Comparison of ENCODE assay signal across 9 cellular contexts in the genomic region with DNA sequence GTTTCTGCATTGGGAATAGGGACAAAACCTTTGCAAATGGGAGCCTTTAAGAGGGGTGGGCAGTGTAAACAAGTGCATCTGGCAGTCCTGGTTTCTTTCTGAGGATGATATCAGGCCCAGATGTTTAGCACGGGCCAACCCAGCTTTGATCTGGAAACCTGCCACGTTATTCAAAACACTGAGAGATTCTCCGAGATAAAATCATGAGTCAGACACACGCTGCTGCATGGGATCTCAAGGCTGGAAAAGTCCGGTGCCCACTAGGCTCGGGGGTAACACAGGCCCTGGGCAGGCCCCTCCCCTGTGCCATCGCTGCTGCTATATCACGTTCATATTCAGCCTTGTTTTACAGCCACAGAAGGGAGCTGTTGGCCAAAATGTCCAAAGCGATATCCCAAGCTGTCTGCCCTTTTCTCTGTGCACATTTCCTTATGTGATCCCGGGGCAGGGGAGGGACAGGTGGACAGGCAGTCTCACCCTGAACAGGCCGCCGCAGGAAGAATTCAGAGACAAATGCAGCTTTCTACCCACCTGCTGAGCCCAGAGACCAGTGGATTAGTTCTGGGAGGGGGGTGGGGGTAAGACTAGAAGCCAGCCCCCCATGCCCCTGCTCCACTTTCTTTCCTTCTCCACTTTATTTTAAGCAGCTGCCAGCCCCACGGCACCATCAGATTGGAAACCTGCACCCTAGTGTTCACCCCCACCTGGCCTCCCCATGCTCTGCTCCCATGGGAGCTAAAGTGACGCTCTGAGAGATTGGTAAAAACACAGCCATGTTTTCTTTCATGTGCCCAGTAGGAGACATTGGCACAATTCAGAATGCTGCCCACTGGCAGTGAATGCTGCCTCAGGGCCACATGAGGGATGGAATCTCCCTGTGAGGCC.
A peak's percentile ranks its signal among the peaks of the same experiment; 100 is the strongest.
DNase-seq lines count a peak whose midpoint lies in the region; ATAC-seq, FAIRE-seq and TF ChIP-seq lines count a peak whose summit lies in the region.
"Had no signal": no experiment of that assay in that cellular context is flagged by ENCODE, and none has a peak within 500 bp of the region (broad histone marks: within the 10 kb centered on the region; RNA-seq: fewer than 3 reads in every experiment).

No MANE protein-coding gene starts in this region.

- H3K27me3 ChIP-seq in endothelial cell of umbilical vein (ENCODE audit: control insufficient read depth in 2 of 2, insufficient read depth in 2 of 2, low read length in 2 of 2) (peaks cover 6 to 22% of the 10 kb centered on the region in 2 experiments), muscle layer of duodenum (ENCODE audit: low read depth, low read length) (no peaks in the 10 kb centered on the region)

- peaks cover 16% of the 10 kb centered on the region for H3K4me1 ChIP-seq in endothelial cell of umbilical vein (ENCODE audit: control insufficient read depth, extremely low read depth, insufficient read depth, low read length)
- peaks cover 11 to 16% of the 10 kb centered on the region in 2 donors for H3K4me1 ChIP-seq in muscle layer of duodenum (ENCODE audit: control insufficient read depth in 1 of 2, insufficient read depth in 2 of 2, low read length in 2 of 2)
- H3K4me1 ChIP-seq in OCI-LY7 (ENCODE audit: insufficient read depth, low read length, poor library complexity, severe bottlenecking) = no peaks in the 10 kb centered on the region

- CTCF ChIA-PET in endothelial cell of umbilical vein (lab: Charles Lee) (interaction anchor here (0.6 to 6.8 kb wide), 7 partner anchors 29 to 95 kb away, joined by 3 to 52 read pairs (median 4); a partner anchor contains a TSS), OCI-LY7 (lab: Charles Lee; ENCODE audit: unreplicated experiment) (no interaction called here)

- peak; percentile 66 to 75 for DNase-seq in NCI-H526 (lab: John Stamatoyannopoulos, UW)
- peak; percentile 89 for DNase-seq in endothelial cell of umbilical vein (ENCODE audit: low read depth, low spot score)
- DNase-seq in NCI-H1436 treated with DMSO at 0.1 percent for 48 hours (lab: John Stamatoyannopoulos, UW) = no peak
- DNase-seq in NCI-H1417 (lab: John Stamatoyannopoulos, UW) = no peak
- DNase-seq in OCI-LY7 (ENCODE audit: low spot score) = no peak

- H3K4me3 ChIP-seq in endothelial cell of umbilical vein (replicated peaks in 1 of 3; ENCODE audit: insufficient read depth in 1 of 3, low read depth in 1 of 3, low read length in 3 of 3) (no peak overlapping the region), muscle layer of duodenum (ENCODE audit: low read depth in 1 of 2, low read length in 2 of 2) (no peak overlapping the region), OCI-LY7 (ENCODE audit: low read depth, low read length, poor library complexity, severe bottlenecking) (no peak overlapping the region)

- no peak overlapping the region for H3K9ac ChIP-seq in endothelial cell of umbilical vein (replicated peaks; ENCODE audit: extremely low read depth, insufficient read depth, low read length)

- dilution Hi-C loops in endothelial cell of umbilical vein (cut with MboI; ENCODE audit: extremely low pct_ligation_motif_present, low sequenced_read_pairs) = no loop called here

- intact Hi-C loops in endothelial cell of umbilical vein (cut with micrococcal nuclease) (loop anchor here (1.0 to 2.0 kb wide), 2 partner anchors 34 to 45 kb away; no protein-coding TSS in a partner anchor), OCI-LY7 (cut with micrococcal nuclease; ENCODE audit: unreplicated experiment) (no loop called here)

- H3K4me2 ChIP-seq in endothelial cell of umbilical vein (ENCODE audit: insufficient read depth, low read length) (peak overlapping the region; percentile 25), OCI-LY7 (ENCODE audit: low read length) (no peak overlapping the region)

- TF ChIP-seq CTCF in C4-2B (conservative IDR thresholded peaks at IDR 0.05) (no peak), endothelial cell of umbilical vein (IDR thresholded peaks at IDR 0.05; ENCODE audit: extremely low read depth in 1 of 2, insufficient read depth in 1 of 2, low read depth in 1 of 2, low read length in 2 of 2) (no peak), OCI-LY7 (conservative IDR thresholded peaks at IDR 0.05; ENCODE audit: low read length) (no peak)

- no peak for ATAC-seq in GM21717 (IDR thresholded peaks at IDR 0.05; ENCODE audit: unreplicated experiment)

- H3K9me3 ChIP-seq in endothelial cell of umbilical vein (replicated peaks; ENCODE audit: control insufficient read depth, insufficient read depth, low read length) = no peaks in the 10 kb centered on the region
- no peaks in the 10 kb centered on the region for H3K9me3 ChIP-seq in muscle layer of duodenum (ENCODE audit: control insufficient read depth in 1 of 2, low read length in 2 of 2)
- no peaks in the 10 kb centered on the region for H3K9me3 ChIP-seq in OCI-LY7 (ENCODE audit: low read length)

- POLR2A ChIA-PET in endothelial cell of umbilical vein (lab: Charles Lee) = interaction anchor here (0.6 kb wide), 1 partner anchor 55 kb away, joined by 6 read pairs; no protein-coding TSS in a partner anchor
- POLR2A ChIA-PET in OCI-LY7 (lab: Charles Lee) = no interaction called here

- no peak for TF ChIP-seq POLR2A in endothelial cell of umbilical vein (IDR thresholded peaks at IDR 0.05; ENCODE audit: low read depth, low read length)

- no peaks in the 10 kb centered on the region for H3K9me2 ChIP-seq in OCI-LY7 (ENCODE audit: insufficient read depth, low read length)

- H3K27ac ChIP-seq in C4-2B (peak overlapping the region; percentile 29), endothelial cell of umbilical vein (ENCODE audit: insufficient read depth, low read depth, low read length) (no peak overlapping the region), muscle layer of duodenum (ENCODE audit: low read length) (peak overlapping the region; percentile 21), OCI-LY7 (ENCODE audit: low read depth, low read length, poor library complexity, severe bottlenecking) (no peak overlapping the region)

- H2AFZ ChIP-seq in endothelial cell of umbilical vein (ENCODE audit: low read depth, low read length) (no peak overlapping the region), OCI-LY7 (ENCODE audit: low read length) (no peak overlapping the region)

- H3K36me3 ChIP-seq in endothelial cell of umbilical vein (ENCODE audit: control insufficient read depth in 2 of 2, extremely low read depth in 1 of 2, insufficient read depth in 2 of 2, low read length in 2 of 2) = no peaks in the 10 kb centered on the region
- peaks cover 5 to 16% of the 10 kb centered on the region in 2 donors for H3K36me3 ChIP-seq in muscle layer of duodenum (ENCODE audit: control insufficient read depth in 1 of 2, insufficient read depth in 2 of 2, low read length in 2 of 2)
- H3K36me3 ChIP-seq in OCI-LY7 (ENCODE audit: insufficient read depth, low read length) = no peaks in the 10 kb centered on the region

- H4K20me1 ChIP-seq in endothelial cell of umbilical vein (replicated peaks; ENCODE audit: control insufficient read depth, extremely low read depth, insufficient read depth, low read length) (no peaks in the 10 kb centered on the region), OCI-LY7 (ENCODE audit: insufficient read depth, low read length) (no peaks in the 10 kb centered on the region)

- H3K9me1 ChIP-seq in endothelial cell of umbilical vein (replicated peaks; ENCODE audit: control insufficient read depth, extremely low read depth, insufficient read depth, low read length) = no peaks in the 10 kb centered on the region

- BruUV-seq in endothelial cell of umbilical vein (replicated peaks; lab: Mats Ljungman, UMichigan) = no TSS peak
- no TSS peak for BruUV-seq in OCI-LY7 (replicated peaks; lab: Mats Ljungman, UMichigan)

- peak; percentile 94 for FAIRE-seq in endothelial cell of umbilical vein (lab: Jason Lieb, UNC)
- FAIRE-seq: endometrium had no signal

- H3K79me2 ChIP-seq in endothelial cell of umbilical vein (ENCODE audit: control insufficient read depth, insufficient read depth, low read length) (no peaks in the 10 kb centered on the region), OCI-LY7 (ENCODE audit: insufficient read depth, low read depth, low read length) (no peaks in the 10 kb centered on the region)

TF ChIP-seq in endothelial cell of umbilical vein, 7 proteins besides CTCF, POLR2A, EP300 and RAD21:
- peak; percentile 36 for TF ChIP-seq FOS (IDR thresholded peaks at IDR 0.05; ENCODE audit: borderline replicate concordance, insufficient read depth, low read length)
- TF ChIP-seq EZH2 (IDR thresholded peaks at IDR 0.05; ENCODE audit: borderline replicate concordance, low read depth, low read length, severe bottlenecking) = no peak
- TF ChIP-seq POLR2AphosphoS5 (IDR thresholded peaks at IDR 0.05; ENCODE audit: insufficient read depth, low read depth, low read length) = no peak
- peak; percentile 54 for TF ChIP-seq JUN (IDR thresholded peaks at IDR 0.05; ENCODE audit: borderline replicate concordance, insufficient read depth, insufficient read length, low read depth)
- TF ChIP-seq MYC (IDR thresholded peaks at IDR 0.05; ENCODE audit: low read depth, low read length) = no peak
- peak; percentile 91 for TF ChIP-seq GATA2 (IDR thresholded peaks at IDR 0.05; ENCODE audit: insufficient read depth, insufficient read length, low read depth, low read length)
TF ChIP-seq in endothelial cell of umbilical vein: peak in this region for 3.

Comparison
In these comparisons a context has a peak if more than half of its experiments do, and no peak if none do; other contexts are left out.
1. H3K27ac ChIP-seq: peak in C4-2B (single experiment) and muscle layer of duodenum (single experiment); none in endothelial cell of umbilical vein (single experiment) and OCI-LY7 (single experiment).
2. DNase-seq: peak in NCI-H526 (2 of 2) and endothelial cell of umbilical vein (single experiment); none in NCI-H1436 treated with DMSO at 0.1 percent for 48 hours (single experiment), NCI-H1417 (0 of 3) and OCI-LY7 (single experiment).